Comparison of ENCODE assay signal across 8 cellular contexts in genomic region chr7:155533120-155533826, GRCh38. TPM values are rescaled to one million over a fixed set of nuclear protein-coding genes. Genes with fewer than 3 reads are reported as not detected.
A peak's percentile ranks its signal among the peaks of the same experiment; 100 is the strongest.
DNase-seq lines count a peak whose midpoint lies in the region; ATAC-seq and TF ChIP-seq lines count a peak whose summit lies in the region.

No MANE protein-coding gene starts in this region.

- no peak overlapping the region for H4K91ac ChIP-seq in IMR-90 (ENCODE audit: insufficient read depth, low read depth, low read length)

- POLR2A ChIA-PET in IMR-90 (lab: Charles Lee; ENCODE audit: unreplicated experiment) (no interaction called here), OCI-LY7 (lab: Charles Lee) (interaction anchor here (0.6 kb wide), 1 partner anchor 138 kb away, joined by 3 read pairs; no protein-coding TSS in a partner anchor)

- H3K4me1 ChIP-seq in IMR-90 (ENCODE audit: control insufficient read depth, insufficient read depth, low read length): peaks cover 1% of the 10 kb centered on the region; the same call in 1 of the 2 replicates
- H3K4me1 ChIP-seq in OCI-LY7 (ENCODE audit: insufficient read depth, low read length, poor library complexity, severe bottlenecking): no peaks in the 10 kb centered on the region

- H3K4me3 ChIP-seq in IMR-90 (ENCODE audit: insufficient read depth, low read depth, low read length): no peak overlapping the region
- peak overlapping the region; percentile 14 to 68 (median 48) for H3K4me3 ChIP-seq in dorsolateral prefrontal cortex
- no peak overlapping the region for H3K4me3 ChIP-seq in OCI-LY7 (ENCODE audit: low read depth, low read length, poor library complexity, severe bottlenecking)

- no peak overlapping the region for H3K9ac ChIP-seq in IMR-90 (ENCODE audit: low read depth, low read length)

- H3K27ac Mint-ChIP-seq in nephron progenitor cell: no peak overlapping the region

- dilution Hi-C loops in IMR-90 (cut with HindIII; ENCODE audit: low sequenced_read_pairs, unreplicated experiment): no loop called here

- H3K36me3 Mint-ChIP-seq in nephron progenitor cell (ENCODE audit: low read depth): no peaks in the 10 kb centered on the region

- H4K5ac ChIP-seq in IMR-90 (ENCODE audit: low read depth, low read length): no peak overlapping the region

- H3K18ac ChIP-seq in IMR-90 (ENCODE audit: low read depth, low read length): no peak overlapping the region

- H3K4me3 Mint-ChIP-seq in nephron progenitor cell: peak overlapping the region; percentile 81

- H3K27me3 ChIP-seq in IMR-90 (ENCODE audit: control insufficient read depth, insufficient read depth, low read length) (peaks cover 46% of the 10 kb centered on the region), dorsolateral prefrontal cortex (peaks cover 0 to 70% (median 41%) of the 10 kb centered on the region in 45 donors)

- no peaks in the 10 kb centered on the region for H3K79me2 ChIP-seq in OCI-LY7 (ENCODE audit: insufficient read depth, low read depth, low read length)

- H2AFZ ChIP-seq in IMR-90 (replicated peaks; ENCODE audit: low read length, poor library complexity) (peak overlapping the region; percentile 76), OCI-LY7 (ENCODE audit: low read length) (no peak overlapping the region)

- H3K56ac ChIP-seq in IMR-90 (ENCODE audit: extremely low read depth, insufficient read depth, low read length): no peak overlapping the region

- H2BK120ac ChIP-seq in IMR-90 (ENCODE audit: low read depth, low read length): no peak overlapping the region

- H3K9me2 ChIP-seq in OCI-LY7 (ENCODE audit: insufficient read depth, low read length): no peaks in the 10 kb centered on the region

- CTCF ChIA-PET in IMR-90 (lab: Yijun Ruan, JAX): no interaction called here
- CTCF ChIA-PET in OCI-LY7 (lab: Charles Lee; ENCODE audit: unreplicated experiment): interaction anchor here (0.5 kb wide), 1 partner anchor 460 kb away, joined by 3 read pairs; no protein-coding TSS in a partner anchor

- peaks cover 21% of the 10 kb centered on the region for H3K4me1 Mint-ChIP-seq in nephron progenitor cell

- peak; percentile 14; the same call in 1 of the 2 replicates for ATAC-seq in IMR-90 (ENCODE audit: low read depth)

- no peak overlapping the region for H3K23ac ChIP-seq in IMR-90 (ENCODE audit: low read depth, low read length)

- H3K36me3 ChIP-seq in IMR-90 (ENCODE audit: control insufficient read depth, insufficient read depth, low read length): no peaks in the 10 kb centered on the region
- no peaks in the 10 kb centered on the region for H3K36me3 ChIP-seq in OCI-LY7 (ENCODE audit: insufficient read depth, low read length)

- H2AK9ac ChIP-seq in IMR-90 (replicated peaks; ENCODE audit: low read depth, low read length, poor library complexity): no peak overlapping the region

- H3K27ac ChIP-seq in IMR-90 (ENCODE audit: insufficient read depth, low read length) (no peak overlapping the region), dorsolateral prefrontal cortex (peak overlapping the region in 1 of 59 donors; percentile 83), OCI-LY7 (ENCODE audit: low read depth, low read length, poor library complexity, severe bottlenecking) (no peak overlapping the region)

- H3K79me1 ChIP-seq in IMR-90 (ENCODE audit: low read depth in 1 of 2, low read length in 2 of 2): no peaks in the 10 kb centered on the region

- TF ChIP-seq RAD21 in IMR-90 (IDR thresholded peaks at IDR 0.05; ENCODE audit: low read length): no peak

- H3K9me3 ChIP-seq in IMR-90 (ENCODE audit: control insufficient read depth, insufficient read depth, low read length): no peaks in the 10 kb centered on the region
- no peaks in the 10 kb centered on the region for H3K9me3 ChIP-seq in OCI-LY7 (ENCODE audit: low read length)

- peak overlapping the region; percentile 44; the same call in 1 of the 2 replicates for H3K4me2 ChIP-seq in IMR-90 (ENCODE audit: low read depth, low read length)
- H3K4me2 ChIP-seq in OCI-LY7 (ENCODE audit: low read length): no peak overlapping the region

- no peak for TF ChIP-seq CTCF in IMR-90 (conservative IDR thresholded peaks at IDR 0.05; ENCODE audit: low read depth, low read length)
- TF ChIP-seq CTCF in dorsolateral prefrontal cortex (IDR thresholded peaks at IDR 0.05 in 54 of 56, conservative IDR thresholded peaks at IDR 0.05 in 2 of 56; ENCODE audit: low read depth in 1 of 56, partially characterized antibody in 56 of 56): no peak
- no peak for TF ChIP-seq CTCF in nephron progenitor cell (IDR thresholded peaks at IDR 0.05)
- TF ChIP-seq CTCF in OCI-LY7 (conservative IDR thresholded peaks at IDR 0.05; ENCODE audit: low read length): no peak

- no peak overlapping the region for H2AK5ac ChIP-seq in IMR-90 (ENCODE audit: low read depth, low read length)

- no peak overlapping the region for H2BK20ac ChIP-seq in IMR-90 (ENCODE audit: low read depth, low read length)

- peaks cover 96% of the 10 kb centered on the region for H3K27me3 Mint-ChIP-seq in nephron progenitor cell (ENCODE audit: low read depth, poor library complexity)

- BruUV-seq in IMR-90 (replicated peaks; lab: Mats Ljungman, UMichigan) (no TSS peak), OCI-LY7 (replicated peaks; lab: Mats Ljungman, UMichigan) (no TSS peak)

- no peak overlapping the region for H3K4ac ChIP-seq in IMR-90 (ENCODE audit: low read depth, low read length)

- intact Hi-C loops in IMR-90 (cut with micrococcal nuclease) (no loop called here), dorsolateral prefrontal cortex (cut with DNase I) (loop anchor here in 1 of 2 donors (5.0 to 10.0 kb wide), 2 partner anchors 128 to 156 kb away; no protein-coding TSS in a partner anchor), OCI-LY7 (cut with micrococcal nuclease; ENCODE audit: unreplicated experiment) (loop anchor here (10.0 kb wide), 1 partner anchor 148 kb away; no protein-coding TSS in a partner anchor)

- no peak overlapping the region for H2BK5ac ChIP-seq in IMR-90 (ENCODE audit: low read depth, low read length, poor library complexity, severe bottlenecking)

- WGBS in IMR-90 (ENCODE audit: extremely low coverage in 2 of 2, insufficient read length in 1 of 2), 2 experiments: 3% methylated on average over 8 of the region's 60 CpGs; no CpG with 5 or more reads in 1 of the 2 experiments

- H3K14ac ChIP-seq in IMR-90 (replicated peaks; ENCODE audit: low read depth, low read length): no peak overlapping the region

- no peak for TF ChIP-seq POLR2A in IMR-90 (IDR thresholded peaks at IDR 0.05; ENCODE audit: low read depth, low read length)

- no peak overlapping the region for H4K8ac ChIP-seq in IMR-90 (ENCODE audit: low read depth in 2 of 2, low read length in 2 of 2)

- DNase-seq in COLO668 (lab: John Stamatoyannopoulos, UW; ENCODE audit: unreplicated experiment) (peak; percentile 43), IMR-90 (no peak), dorsolateral prefrontal cortex (peak in 3 of 10 donors; percentile 39 to 54 (median 40)), nephron progenitor cell (peak; percentile 39), OCI-LY7 (ENCODE audit: low spot score) (no peak), NCI-H2196 (lab: John Stamatoyannopoulos, UW; ENCODE audit: unreplicated experiment) (no peak), NCI-H2171 treated with DMSO at 0.1 percent for 48 hours (lab: John Stamatoyannopoulos, UW) (no peak), DMS53 (lab: John Stamatoyannopoulos, UW) (no peak)

- in situ Hi-C loops in IMR-90 (cut with MboI; ENCODE audit: low sequenced_read_pairs): no loop called here

- H2BK15ac ChIP-seq in IMR-90 (ENCODE audit: low read depth, low read length): no peak overlapping the region

- no peaks in the 10 kb centered on the region for H3K9me1 ChIP-seq in IMR-90 (ENCODE audit: insufficient read depth, low read length)

- H4K20me1 ChIP-seq in IMR-90 (ENCODE audit: insufficient read depth, low read length) (no peaks in the 10 kb centered on the region; the same call in 1 of the 2 replicates), OCI-LY7 (ENCODE audit: insufficient read depth, low read length) (no peaks in the 10 kb centered on the region)

- H3K9me3 Mint-ChIP-seq in nephron progenitor cell: peaks cover 12% of the 10 kb centered on the region

TF ChIP-seq in IMR-90, 13 proteins besides CTCF, POLR2A, EP300 and RAD21:
- TF ChIP-seq SMC3 (IDR thresholded peaks at IDR 0.05; ENCODE audit: low read depth, low read length) (no peak), FOS (IDR thresholded peaks at IDR 0.05; ENCODE audit: low read depth, low read length) (no peak), MAFK (IDR thresholded peaks at IDR 0.05; ENCODE audit: low read depth, low read length) (no peak), BHLHE40 (IDR thresholded peaks at IDR 0.05; ENCODE audit: low read depth, low read length) (no peak), CHD1 (IDR thresholded peaks at IDR 0.05; ENCODE audit: low read depth, low read length) (no peak)
- TF ChIP-seq, protein P1, sequence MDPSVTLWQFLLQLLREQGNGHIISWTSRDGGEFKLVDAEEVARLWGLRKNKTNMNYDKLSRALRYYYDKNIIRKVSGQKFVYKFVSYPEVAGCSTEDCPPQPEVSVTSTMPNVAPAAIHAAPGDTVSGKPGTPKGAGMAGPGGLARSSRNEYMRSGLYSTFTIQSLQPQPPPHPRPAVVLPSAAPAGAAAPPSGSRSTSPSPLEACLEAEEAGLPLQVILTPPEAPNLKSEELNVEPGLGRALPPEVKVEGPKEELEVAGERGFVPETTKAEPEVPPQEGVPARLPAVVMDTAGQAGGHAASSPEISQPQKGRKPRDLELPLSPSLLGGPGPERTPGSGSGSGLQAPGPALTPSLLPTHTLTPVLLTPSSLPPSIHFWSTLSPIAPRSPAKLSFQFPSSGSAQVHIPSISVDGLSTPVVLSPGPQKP (IDR thresholded peaks at IDR 0.05; ENCODE audit: borderline replicate concordance, low read depth, low read length): no peak
- TF ChIP-seq, protein P2, sequence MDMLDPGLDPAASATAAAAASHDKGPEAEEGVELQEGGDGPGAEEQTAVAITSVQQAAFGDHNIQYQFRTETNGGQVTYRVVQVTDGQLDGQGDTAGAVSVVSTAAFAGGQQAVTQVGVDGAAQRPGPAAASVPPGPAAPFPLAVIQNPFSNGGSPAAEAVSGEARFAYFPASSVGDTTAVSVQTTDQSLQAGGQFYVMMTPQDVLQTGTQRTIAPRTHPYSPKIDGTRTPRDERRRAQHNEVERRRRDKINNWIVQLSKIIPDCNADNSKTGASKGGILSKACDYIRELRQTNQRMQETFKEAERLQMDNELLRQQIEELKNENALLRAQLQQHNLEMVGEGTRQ (IDR thresholded peaks at IDR 0.05; ENCODE audit: low read depth, low read length): no peak
TF ChIP-seq in IMR-90: peak in this region for 0.

RNA-seq across cellular contexts. Expression of gene CNPY1, which starts 13.1 kb away (rescaled TPM):
- not detected in 2 replicates for total RNA-seq in IMR-90 (2012; rRNA removed)
- polyA plus RNA-seq in IMR-90 (2012; rRNA removed): not detected in 2 replicates
- polyA plus RNA-seq in IMR-90 (2012; cell fraction: cytosol; rRNA removed): not detected in 2 replicates
- polyA plus RNA-seq in IMR-90 (2012; cell fraction: nucleus; rRNA removed; ENCODE audit: low replicate concordance): not detected in 2 replicates
- 1 to 10 TPM in 5 of 120 experiments, under 1 TPM in 55, not detected in 60; 0.20 to 1.7 (median 0.49) TPM for total RNA-seq in dorsolateral prefrontal cortex
- total RNA-seq in OCI-LY7 (2014; rRNA removed; shearing (Covaris generic)): not detected in 2 replicates
- total RNA-seq in OCI-LY7 (2022): not detected in 2 replicates

Comparison
In these comparisons a context has a peak if more than half of its experiments do, and no peak if none do; other contexts are left out.
1. DNase-seq: peak in COLO668 (single experiment) and nephron progenitor cell (single experiment); none in IMR-90 (single experiment), OCI-LY7 (single experiment), NCI-H2196 (single experiment), NCI-H2171 treated with DMSO at 0.1 percent for 48 hours (single experiment) and DMS53 (single experiment).
2. H3K4me3 ChIP-seq: peak in dorsolateral prefrontal cortex (59 of 59); none in IMR-90 (single experiment) and OCI-LY7 (single experiment).